Comparison of ENCODE assay signal across 11 cellular contexts in genomic region chr15:22780267-22780666, GRCh38.
A peak's percentile ranks its signal among the peaks of the same experiment; 100 is the strongest.
DNase-seq lines count a peak whose midpoint lies in the region; ATAC-seq and TF ChIP-seq lines count a peak whose summit lies in the region.
"Had no signal": no experiment of that assay in that cellular context is flagged by ENCODE, and none has a peak within 500 bp of the region (broad histone marks: within the 10 kb centered on the region; RNA-seq: fewer than 3 reads in every experiment).

No MANE protein-coding gene starts in this region.

- H3K27ac ChIP-seq in BLaER1 treated with 17β-estradiol and CSF1 and Interleukin-3, amounts not matched to agents 10 nM and 100 nM = peak overlapping the region in 1 of 11 experiments; percentile 40; a peak in 2 of 22 replicates
- H3K27ac ChIP-seq in RWPE2 (ENCODE audit: poor library complexity, severe bottlenecking) = no peak overlapping the region

- H3K9ac ChIP-seq in BLaER1 treated with 17β-estradiol and CSF1 and Interleukin-3, amounts not matched to agents 10 nM and 100 nM = no peak overlapping the region

- H3K4me1 ChIP-seq in BLaER1 treated with 17β-estradiol and CSF1 and Interleukin-3, amounts not matched to agents 10 nM and 100 nM = peaks cover 6 to 33% (median 16%) of the 10 kb centered on the region in 10 experiments
- peaks cover 9% of the 10 kb centered on the region for H3K4me1 ChIP-seq in RWPE2 (ENCODE audit: insufficient read depth, poor library complexity, severe bottlenecking)

- H3K9me3 ChIP-seq in BLaER1 treated with 17β-estradiol and CSF1 and Interleukin-3, amounts not matched to agents 10 nM and 100 nM (replicated peaks in 1 of 11) = no peaks in the 10 kb centered on the region
- H3K9me3 ChIP-seq in RWPE2 (ENCODE audit: severe bottlenecking) = no peaks in the 10 kb centered on the region

- no peak overlapping the region for H3K4me3 ChIP-seq in BLaER1 treated with 17β-estradiol and CSF1 and Interleukin-3, amounts not matched to agents 10 nM and 100 nM
- H3K4me3 ChIP-seq in RWPE2 (ENCODE audit: severe bottlenecking) = no peak overlapping the region

- peak overlapping the region in 6 of 11 experiments; percentile 34 to 62 (median 47); a peak in 9 of 22 replicates for H3K4me2 ChIP-seq in BLaER1 treated with 17β-estradiol and CSF1 and Interleukin-3, amounts not matched to agents 10 nM and 100 nM

- ATAC-seq in GM18867 (IDR thresholded peaks at IDR 0.05; ENCODE audit: unreplicated experiment) (peak; percentile 61), HG02885 (IDR thresholded peaks at IDR 0.05; ENCODE audit: poor library complexity, unreplicated experiment) (peak; percentile 73), RWPE2 (ENCODE audit: low read depth) (peak; percentile 92), GM21515 (IDR thresholded peaks at IDR 0.05; ENCODE audit: unreplicated experiment) (no peak)
- ATAC-seq: HepG2, T-cell had no signal

- H3K27me3 ChIP-seq in BLaER1 treated with 17β-estradiol and CSF1 and Interleukin-3, amounts not matched to agents 10 nM and 100 nM = no peaks in the 10 kb centered on the region
- no peaks in the 10 kb centered on the region for H3K27me3 ChIP-seq in RWPE2 (ENCODE audit: insufficient read depth, poor library complexity, severe bottlenecking)

- TF ChIP-seq CTCF in RWPE2 (IDR thresholded peaks at IDR 0.05; ENCODE audit: poor library complexity, severe bottlenecking) = no peak

- H4K20me1 ChIP-seq in BLaER1 treated with 17β-estradiol and CSF1 and Interleukin-3, amounts not matched to agents 10 nM and 100 nM = no peaks in the 10 kb centered on the region

- no peaks in the 10 kb centered on the region for H3K36me3 ChIP-seq in BLaER1 treated with 17β-estradiol and CSF1 and Interleukin-3, amounts not matched to agents 10 nM and 100 nM
- H3K36me3 ChIP-seq in RWPE2 (ENCODE audit: low read depth) = no peaks in the 10 kb centered on the region

- DNase-seq in RWPE2 (ENCODE audit: low spot score) (no peak), DMS 273 treated with DMSO at 0.1 percent for 48 hours (lab: John Stamatoyannopoulos, UW) (no peak), NCI-H510A (lab: John Stamatoyannopoulos, UW) (no peak), iPS-NIHi7 (ENCODE audit: extremely low spot score) (no peak)
- DNase-seq: NCI-H446 treated with DMSO at 0.1 percent for 48 hours, T-cell had no signal
